18 cellular contexts compared by ENCODE assay signal in genomic region chrX:10447577-10448214, GRCh38.
DNase-seq lines count a peak whose midpoint lies in the region; ATAC-seq, FAIRE-seq and TF ChIP-seq lines count a peak whose summit lies in the region.
"Had no signal": no experiment of that assay in that cellular context is flagged by ENCODE, and none has a peak within 500 bp of the region (broad histone marks: within the 10 kb centered on the region; RNA-seq: fewer than 3 reads in every experiment).

No MANE protein-coding gene starts in this region.

- H3K9me3 ChIP-seq in mammary epithelial cell (replicated peaks; ENCODE audit: insufficient read depth, low read length) (no peaks in the 10 kb centered on the region), kidney (ENCODE audit: control insufficient read depth in 1 of 2, low read length in 2 of 2) (no peaks in the 10 kb centered on the region)
- H3K9me3 ChIP-seq: BE2C, pancreas had no signal

- H3K27ac ChIP-seq in mammary epithelial cell (ENCODE audit: insufficient read depth, low read depth, low read length) (no peak overlapping the region), kidney (ENCODE audit: low read depth in 2 of 2, low read length in 2 of 2) (no peak overlapping the region)
- H3K27ac ChIP-seq: pancreas had no signal

- ATAC-seq in GM18519 (IDR thresholded peaks at IDR 0.05; ENCODE audit: low FRiP score, unreplicated experiment) (no peak), GM19328 (IDR thresholded peaks at IDR 0.05; ENCODE audit: unreplicated experiment) (no peak)

- intact Hi-C loops in Calu3 (cut with micrococcal nuclease; ENCODE audit: unreplicated experiment) (loop anchor here (5.0 kb wide), 1 partner anchor 275 kb away; no protein-coding TSS in a partner anchor), mammary epithelial cell (cut with micrococcal nuclease) (loop anchor here (10.0 kb wide), 1 partner anchor 187 kb away; no protein-coding TSS in a partner anchor), kidney (cut with DNase I) (no loop called here)

- no peaks in the 10 kb centered on the region for H4K20me1 ChIP-seq in mammary epithelial cell (ENCODE audit: insufficient read depth, low read length)

- H3K4me3 Mint-ChIP-seq in Calu3 (ENCODE audit: low read depth, unreplicated experiment): no peak overlapping the region
- H3K4me3 Mint-ChIP-seq: activated T-cell treated with anti-CD3 and anti-CD28 coated beads, Interleukin-2, amount 50 U/mL, for 24 hours; dendritic cell treated with granulocyte-macrophage colony-stimulating factor and Interleukin-4, amounts not matched to agents 40 ng/mL and 50 ng/mL, for 4 days had no signal

- H3K9ac ChIP-seq in mammary epithelial cell (ENCODE audit: insufficient read depth, low read length) (no peak overlapping the region), kidney (ENCODE audit: low read length in 2 of 2) (no peak overlapping the region)

- H3K4me1 Mint-ChIP-seq in Calu3 (ENCODE audit: low read depth, unreplicated experiment): peaks cover 39% of the 10 kb centered on the region

- no peaks in the 10 kb centered on the region for H3K27me3 ChIP-seq in mammary epithelial cell (ENCODE audit: insufficient read depth, low read length)
- H3K27me3 ChIP-seq: BE2C had no signal

- DNase-seq in Calu3 (peak; percentile 49), NCI-H226 (peak; percentile 61), mammary epithelial cell (peak; percentile 47), kidney (no peak), germinal center (ENCODE audit: low spot score) (no peak), NCI-H2227 (lab: John Stamatoyannopoulos, UW; ENCODE audit: unreplicated experiment) (no peak)
- DNase-seq: activated CD4-positive, alpha-beta T cell treated with anti-CD3 and anti-CD28 coated beads for 4 hours; activated T-cell treated with anti-CD3 and anti-CD28 coated beads, Interleukin-2, amount 50 U/mL, for 24 hours; BE2C; DMS153; NCI-H2081 treated with DMSO at 0.1 percent for 48 hours; SHP77; substantia nigra; T-helper 9 cell had no signal

- in situ Hi-C loops in mammary epithelial cell (cut with MboI; ENCODE audit: low sequenced_read_pairs in 2 of 2): no loop called here

- TF ChIP-seq CTCF in Calu3 (IDR thresholded peaks at IDR 0.05; ENCODE audit: unreplicated experiment) (no peak), mammary epithelial cell (conservative IDR thresholded peaks at IDR 0.05 in 1 of 2, IDR thresholded peaks at IDR 0.05 in 1 of 2; ENCODE audit: extremely low read depth in 1 of 2, insufficient read depth in 1 of 2, low read depth in 1 of 2, low read length in 2 of 2) (no peak), kidney (IDR thresholded peaks at IDR 0.05; ENCODE audit: borderline replicate concordance, extremely low read depth, insufficient read depth) (no peak)

- no peak overlapping the region for H2AFZ ChIP-seq in mammary epithelial cell (ENCODE audit: low read depth, low read length)

- FAIRE-seq in kidney (lab: Jason Lieb, UNC): peak; percentile 67

- dilution Hi-C loops in mammary epithelial cell (cut with HindIII; ENCODE audit: low sequenced_read_pairs): no loop called here

- H3K4me2 ChIP-seq in mammary epithelial cell (ENCODE audit: insufficient read depth, low read depth, low read length): no peak overlapping the region

- no peaks in the 10 kb centered on the region for H3K9me3 Mint-ChIP-seq in Calu3 (ENCODE audit: low read depth, unreplicated experiment)
- H3K9me3 Mint-ChIP-seq: activated T-cell treated with anti-CD3 and anti-CD28 coated beads, Interleukin-2, amount 50 U/mL, for 24 hours; dendritic cell treated with granulocyte-macrophage colony-stimulating factor and Interleukin-4, amounts not matched to agents 40 ng/mL and 50 ng/mL, for 4 days had no signal

- CTCF ChIA-PET in Calu3 (lab: Charles Lee): no interaction called here
- CTCF ChIA-PET in mammary epithelial cell (lab: Charles Lee; ENCODE audit: low non-redundant PET): no interaction called here

- 20% methylated on average over 4 of the region's 4 CpGs for WGBS in mammary epithelial cell (ENCODE audit: low coverage, missing lambda C conversion rate)

- peaks cover 29% of the 10 kb centered on the region for H3K36me3 Mint-ChIP-seq in Calu3 (ENCODE audit: insufficient read depth, unreplicated experiment)

- BruUV-seq in Calu3 (replicated peaks; lab: Mats Ljungman, UMichigan): no TSS peak
- BruUV-seq in mammary epithelial cell (replicated peaks; lab: Mats Ljungman, UMichigan): no TSS peak

- H3K4me3 ChIP-seq in mammary epithelial cell (replicated peaks in 1 of 3; ENCODE audit: insufficient read depth in 1 of 3, low read depth in 2 of 3, low read length in 3 of 3): no peak overlapping the region
- no peak overlapping the region for H3K4me3 ChIP-seq in kidney (ENCODE audit: low read length in 2 of 2)
- H3K4me3 ChIP-seq: pancreas had no signal

- no peaks in the 10 kb centered on the region for H3K79me2 ChIP-seq in mammary epithelial cell (ENCODE audit: insufficient read depth, low read length)

- peak overlapping the region; percentile 91 for H3K27ac Mint-ChIP-seq in Calu3 (ENCODE audit: unreplicated experiment)
- H3K27ac Mint-ChIP-seq: activated T-cell treated with anti-CD3 and anti-CD28 coated beads, Interleukin-2, amount 50 U/mL, for 24 hours; dendritic cell treated with granulocyte-macrophage colony-stimulating factor and Interleukin-4, amounts not matched to agents 40 ng/mL and 50 ng/mL, for 4 days had no signal

- H3K4me1 ChIP-seq in mammary epithelial cell (ENCODE audit: insufficient read depth, low read length) (peaks cover 25% of the 10 kb centered on the region), kidney (ENCODE audit: control insufficient read depth in 1 of 2, insufficient read depth in 1 of 2, low read depth in 1 of 2, low read length in 2 of 2) (no peaks in the 10 kb centered on the region)
- H3K4me1 ChIP-seq: BE2C, pancreas had no signal

- no peaks in the 10 kb centered on the region for H3K27me3 Mint-ChIP-seq in Calu3 (ENCODE audit: unreplicated experiment)
- H3K27me3 Mint-ChIP-seq: dendritic cell treated with granulocyte-macrophage colony-stimulating factor and Interleukin-4, amounts not matched to agents 40 ng/mL and 50 ng/mL, for 4 days had no signal

- no peaks in the 10 kb centered on the region for H3K36me3 ChIP-seq in mammary epithelial cell (ENCODE audit: insufficient read depth, low read length)
- no peaks in the 10 kb centered on the region for H3K36me3 ChIP-seq in kidney (ENCODE audit: control insufficient read depth in 1 of 2, insufficient read depth in 2 of 2, low read length in 2 of 2)
- H3K36me3 ChIP-seq: BE2C, pancreas had no signal

Comparison
In these comparisons a context has a peak if more than half of its experiments do, and no peak if none do; other contexts are left out.
1. DNase-seq: peak in Calu3 (single experiment), NCI-H226 (single experiment) and mammary epithelial cell (single experiment); none in kidney (single experiment), germinal center (single experiment) and NCI-H2227 (single experiment).